ENCODE assay signal across 14 cellular contexts in the genomic region with DNA sequence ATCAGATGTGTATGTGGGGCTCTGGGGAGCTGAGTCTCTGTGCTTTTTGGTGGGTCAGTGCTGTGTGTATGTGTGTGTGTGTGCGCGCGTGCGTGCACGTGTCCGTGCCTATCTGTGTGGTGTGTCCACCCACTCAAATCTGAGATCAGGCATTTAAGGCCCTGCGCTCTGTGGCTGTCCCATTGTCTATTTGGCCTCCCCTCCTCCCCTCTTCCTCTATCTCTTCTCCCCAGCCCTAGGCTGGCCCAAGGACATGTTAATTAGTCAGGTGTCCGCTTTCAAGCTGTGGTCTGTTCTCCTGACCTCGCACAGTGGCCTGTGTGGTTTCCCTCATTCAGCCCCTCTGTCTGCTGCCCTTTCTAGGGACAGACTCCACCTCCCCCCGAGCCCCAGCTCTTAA.
"Had no signal": no experiment of that assay in that cellular context is flagged by ENCODE, and none has a peak within 500 bp of the region (broad histone marks: within the 10 kb centered on the region; RNA-seq: fewer than 3 reads in every experiment).

No MANE protein-coding gene starts in this region.

- FAIRE-seq: endothelial cell of umbilical vein had no signal

- H3K36me3 Mint-ChIP-seq: naive thymus-derived CD8-positive, alpha-beta T cell had no signal

- H3K4me3 ChIP-seq: ascending aorta, lung, tibial artery had no signal

- H3K4me1 Mint-ChIP-seq: activated CD4-positive, alpha-beta T cell treated with anti-CD3 and anti-CD28 coated beads for 36 hours; activated naive CD8-positive, alpha-beta T cell treated with anti-CD3 and anti-CD28 coated beads, Interleukin-2, amount 50 U/mL, for 24 hours had no signal

- H3K36me3 ChIP-seq: ascending aorta, tibial artery had no signal

- H3K27me3 Mint-ChIP-seq: activated CD4-positive, alpha-beta T cell treated with anti-CD3 and anti-CD28 coated beads for 36 hours had no signal

- H3K27ac Mint-ChIP-seq: activated CD4-positive, alpha-beta T cell treated with anti-CD3 and anti-CD28 coated beads for 36 hours; activated CD8-positive, alpha-beta T cell treated with anti-CD3 and anti-CD28 coated beads, Interleukin-2, amount 10 ng/mL, durations not matched to agents 7 days and 5 days; activated naive CD8-positive, alpha-beta T cell treated with anti-CD3 and anti-CD28 coated beads, Interleukin-2, amount 50 U/mL, for 24 hours; activated T-helper 1 cell treated with anti-CD3 and anti-CD28 coated beads, Interleukin-12 subunit alpha, Interleukin-12 subunit beta, Interleukin-2, Interleukin-4 antibody, amounts not matched to agents 30 ng/mL and 10 ng/mL and 1 ng/mL, durations not matched to agents 14 hours and 24 hours and 36 hours had no signal

- H3K27me3 ChIP-seq: ascending aorta, tibial artery had no signal

- DNase-seq: activated CD4-positive, alpha-beta T cell treated with anti-CD3 and anti-CD28 coated beads for 36 hours; activated CD8-positive, alpha-beta memory T cell treated with anti-CD3 and anti-CD28 coated beads, Interleukin-2, amount 50 U/mL, for 48 hours; activated CD8-positive, alpha-beta T cell treated with anti-CD3 and anti-CD28 coated beads, Interleukin-2, amount 10 ng/mL, durations not matched to agents 7 days and 5 days; activated naive CD4-positive, alpha-beta T cell treated with Interleukin-2 at 50 U/mL for 16 hours; activated naive CD8-positive, alpha-beta T cell treated with anti-CD3 and anti-CD28 coated beads, Interleukin-2, amount 50 U/mL, for 24 hours; foreskin keratinocyte; kidney glomerular epithelial cell; naive thymus-derived CD8-positive, alpha-beta T cell; stimulated activated CD4-positive, alpha-beta T cell treated with anti-CD3 and anti-CD28 coated beads, Interleukin-4, amount 100 ng/mL, for 4 hours; tibial artery had no signal

- H3K4me3 Mint-ChIP-seq: activated CD4-positive, alpha-beta T cell treated with anti-CD3 and anti-CD28 coated beads for 36 hours; activated CD8-positive, alpha-beta T cell treated with anti-CD3 and anti-CD28 coated beads, Interleukin-2, amount 10 ng/mL, durations not matched to agents 7 days and 5 days; activated naive CD8-positive, alpha-beta T cell treated with anti-CD3 and anti-CD28 coated beads, Interleukin-2, amount 50 U/mL, for 24 hours; activated T-helper 1 cell treated with anti-CD3 and anti-CD28 coated beads, Interleukin-12 subunit alpha, Interleukin-12 subunit beta, Interleukin-2, Interleukin-4 antibody, amounts not matched to agents 30 ng/mL and 10 ng/mL and 1 ng/mL, durations not matched to agents 14 hours and 24 hours and 36 hours; naive thymus-derived CD8-positive, alpha-beta T cell had no signal

- H3K9me3 ChIP-seq: ascending aorta, tibial artery had no signal

- H3K4me1 ChIP-seq: ascending aorta, foreskin keratinocyte had no signal

- H3K27ac ChIP-seq: ascending aorta, foreskin keratinocyte, tibial artery had no signal

- H3K9me3 Mint-ChIP-seq: activated naive CD8-positive, alpha-beta T cell treated with anti-CD3 and anti-CD28 coated beads, Interleukin-2, amount 50 U/mL, for 24 hours; activated T-helper 1 cell treated with anti-CD3 and anti-CD28 coated beads, Interleukin-12 subunit alpha, Interleukin-12 subunit beta, Interleukin-2, Interleukin-4 antibody, amounts not matched to agents 30 ng/mL and 10 ng/mL and 1 ng/mL, durations not matched to agents 14 hours and 24 hours and 36 hours; naive thymus-derived CD8-positive, alpha-beta T cell had no signal

- ATAC-seq: activated CD4-positive, alpha-beta T cell treated with anti-CD3 and anti-CD28 coated beads for 36 hours; activated CD8-positive, alpha-beta T cell treated with anti-CD3 and anti-CD28 coated beads, Interleukin-2, amount 10 ng/mL, durations not matched to agents 7 days and 5 days; activated naive CD8-positive, alpha-beta T cell treated with anti-CD3 and anti-CD28 coated beads, Interleukin-2, amount 50 U/mL, for 24 hours; foreskin keratinocyte; naive thymus-derived CD8-positive, alpha-beta T cell had no signal
